ENCODE assay signal across 11 cellular contexts in the genomic region with DNA sequence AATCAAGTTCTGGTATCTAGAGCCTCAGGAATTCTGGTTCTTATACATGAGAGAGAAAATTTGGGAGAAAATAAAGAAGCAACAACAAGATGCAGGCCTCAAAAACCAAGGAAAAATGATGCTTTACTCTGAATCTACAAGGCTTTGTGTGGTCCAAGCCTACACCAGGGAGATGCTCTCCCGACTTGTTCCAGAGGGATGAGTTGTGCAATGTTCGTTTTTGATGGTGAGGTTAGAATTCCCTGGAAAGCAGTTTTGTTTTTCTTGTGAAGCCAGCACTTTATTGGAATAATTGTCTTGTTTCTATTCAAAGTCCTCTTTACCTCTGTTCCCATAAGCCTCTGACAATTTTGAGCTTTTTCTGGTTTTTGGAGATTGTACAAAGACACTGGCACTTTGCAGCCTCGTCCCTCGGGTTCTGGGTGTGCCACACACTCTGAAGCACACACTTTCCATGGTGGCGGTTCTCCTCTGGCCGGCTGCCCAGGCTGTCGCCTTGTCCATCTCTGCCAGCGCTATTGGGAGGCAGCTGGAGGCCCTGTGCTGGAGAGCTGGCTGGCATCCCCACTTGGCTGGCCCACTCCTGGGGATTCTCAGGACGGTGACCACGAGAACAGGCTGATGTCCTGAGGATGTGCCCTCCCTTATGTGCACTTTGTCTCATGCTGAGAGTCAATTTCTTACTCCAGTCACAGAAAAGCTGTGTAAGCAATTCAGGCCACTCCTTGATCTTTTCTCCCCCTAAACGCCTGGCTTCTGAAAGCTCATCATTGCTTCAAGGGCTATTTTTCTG.
DNase-seq lines count a peak whose midpoint lies in the region; ATAC-seq and TF ChIP-seq lines count a peak whose summit lies in the region.
"Had no signal": no experiment of that assay in that cellular context is flagged by ENCODE, and none has a peak within 500 bp of the region (broad histone marks: within the 10 kb centered on the region; RNA-seq: fewer than 3 reads in every experiment).

No MANE protein-coding gene starts in this region.

- H3K9me3 ChIP-seq in psoas muscle (peaks cover 11% of the 10 kb centered on the region), H9 (ENCODE audit: control insufficient read depth, low read depth, low read length) (no peaks in the 10 kb centered on the region), PC-9 (ENCODE audit: insufficient read depth, low read depth) (peaks cover 4% of the 10 kb centered on the region; the same call in 1 of the 2 replicates)

- peak; percentile 15 for DNase-seq in NCI-H2227 treated with DMSO at 0.1 percent for 48 hours (lab: John Stamatoyannopoulos, UW)
- peak; percentile 24 for DNase-seq in fibroblast of the aortic adventitia (ENCODE audit: low read depth)
- peak; percentile 34 to 65 for DNase-seq in psoas muscle
- no peak for DNase-seq in H9
- DNase-seq in NCI-H526 treated with DMSO at 0.1 percent for 48 hours (lab: John Stamatoyannopoulos, UW), result no peak
- DNase-seq in PC-9, result no peak
- no peak for DNase-seq in H7
- DNase-seq: foreskin melanocyte, NCI-H226 had no signal

- peaks cover 0 to 16% (median 5%) of the 10 kb centered on the region in 3 experiments; a peak in 6 of 7 replicates for H3K36me3 Mint-ChIP-seq in H9 (ENCODE audit: insufficient read depth in 1 of 3, low read depth in 3 of 3)

- H3K56ac ChIP-seq in H9 (ENCODE audit: insufficient read length, low read depth, low read length), result no peak overlapping the region

- H2AFZ ChIP-seq in H9 (ENCODE audit: low read length) (no peak overlapping the region), PC-9 (no peak overlapping the region)

- peak; percentile 11 for ATAC-seq in HG02763 (IDR thresholded peaks at IDR 0.05; ENCODE audit: unreplicated experiment)
- ATAC-seq in psoas muscle, result peak in 2 of 4 donors; percentile 35 to 53

- H4K5ac ChIP-seq in H9 (ENCODE audit: insufficient read length, low read depth, low read length), result no peak overlapping the region

- H3K4me3 Mint-ChIP-seq in H9, result no peak overlapping the region

- H3K36me3 ChIP-seq in psoas muscle (ENCODE audit: insufficient read depth in 1 of 2, low read depth in 1 of 2) (peaks cover 0 to 1% of the 10 kb centered on the region in 2 donors), PC-9 (ENCODE audit: low read depth) (no peaks in the 10 kb centered on the region), H7 (replicated peaks; ENCODE audit: control insufficient read depth, insufficient read depth, low read length) (no peaks in the 10 kb centered on the region)
- H3K36me3 ChIP-seq: tibial artery had no signal

- H3K4me1 ChIP-seq in psoas muscle (no peaks in the 10 kb centered on the region), H9 (ENCODE audit: insufficient read depth, low read length) (no peaks in the 10 kb centered on the region), PC-9 (replicated peaks; ENCODE audit: insufficient read depth) (no peaks in the 10 kb centered on the region)

- no peak overlapping the region for H2BK12ac ChIP-seq in H9 (ENCODE audit: insufficient read length, low read depth, low read length)

- H3K79me2 ChIP-seq in H9 (ENCODE audit: insufficient read depth, low read length) (no peaks in the 10 kb centered on the region), PC-9 (ENCODE audit: low read depth) (no peaks in the 10 kb centered on the region)

- peaks cover 12 to 18% of the 10 kb centered on the region in 2 experiments for H3K4me1 Mint-ChIP-seq in H9

- no peak overlapping the region for H3K14ac ChIP-seq in H9 (ENCODE audit: insufficient read depth, low read length)

- H3K4me2 ChIP-seq in H9 (ENCODE audit: insufficient read depth, insufficient read length, low read length), result no peak overlapping the region
- H3K4me2 ChIP-seq in PC-9, result no peak overlapping the region

- H4K20me1 ChIP-seq in H9 (ENCODE audit: control insufficient read depth, insufficient read depth, insufficient read length) (no peaks in the 10 kb centered on the region), PC-9 (ENCODE audit: insufficient read depth) (no peaks in the 10 kb centered on the region)

- CTCF ChIA-PET in PC-9 (lab: Charles Lee), result no interaction called here

- H3K4ac ChIP-seq in H9 (ENCODE audit: low read depth, low read length), result no peak overlapping the region

- H4K8ac ChIP-seq in H9 (replicated peaks; ENCODE audit: insufficient read length, low read depth, low read length), result no peak overlapping the region

- no peak overlapping the region for H4K91ac ChIP-seq in H9 (ENCODE audit: insufficient read length, low read depth, low read length)

- H3K23me2 ChIP-seq in H9 (ENCODE audit: insufficient read length, low read depth, low read length, poor library complexity, severe bottlenecking), result no peaks in the 10 kb centered on the region

- 17 to 27% (median 24%) methylated on average over 11 of the region's 11 CpGs for WGBS in psoas muscle, 3 donors
- no CpG with 5 or more reads among the region's 11 CpGs for WGBS in H9 (ENCODE audit: extremely low coverage, insufficient read length, low lambda C conversion rate)

- no peak overlapping the region for H3T11ph ChIP-seq in H9 (ENCODE audit: low read length)

- H3K9me2 ChIP-seq in PC-9 (ENCODE audit: insufficient read depth), result no peaks in the 10 kb centered on the region

- no peaks in the 10 kb centered on the region for H3K79me1 ChIP-seq in H9 (ENCODE audit: insufficient read depth, low read depth, low read length, poor library complexity, severe bottlenecking)

- H3K27me3 Mint-ChIP-seq in H9 (ENCODE audit: low read depth), result no peaks in the 10 kb centered on the region

- H2BK5ac ChIP-seq in H9 (ENCODE audit: insufficient read length, low read length), result no peak overlapping the region

- H2BK15ac ChIP-seq in H9 (ENCODE audit: low read depth, low read length), result no peak overlapping the region

- BruUV-seq in PC-9 (replicated peaks; lab: Mats Ljungman, UMichigan), result no TSS peak

- POLR2A ChIA-PET in PC-9 (lab: Charles Lee; ENCODE audit: unreplicated experiment), result no interaction called here

- TF ChIP-seq CTCF in fibroblast of the aortic adventitia (IDR thresholded peaks at IDR 0.05; ENCODE audit: insufficient read depth, low read length) (no peak), psoas muscle (IDR thresholded peaks at IDR 0.05) (no peak), H9 (conservative IDR thresholded peaks at IDR 0.05) (no peak), PC-9 (conservative IDR thresholded peaks at IDR 0.05) (no peak)

- no peak overlapping the region for H2BK20ac ChIP-seq in H9 (ENCODE audit: low read depth, low read length, poor library complexity, severe bottlenecking)

- no peak overlapping the region for H3K4me3 ChIP-seq in fibroblast of the aortic adventitia (ENCODE audit: low read depth, low read length)
- no peak overlapping the region for H3K4me3 ChIP-seq in psoas muscle
- no peak overlapping the region for H3K4me3 ChIP-seq in PC-9
- H3K4me3 ChIP-seq in H7 (ENCODE audit: insufficient read depth, low read depth, low read length), result no peak overlapping the region
- H3K4me3 ChIP-seq: tibial artery had no signal

- no peaks in the 10 kb centered on the region for H3K27me3 ChIP-seq in psoas muscle (ENCODE audit: insufficient read depth in 3 of 3, low read length in 2 of 3)
- no peaks in the 10 kb centered on the region for H3K27me3 ChIP-seq in H9 (ENCODE audit: insufficient read depth, low read length)
- no peaks in the 10 kb centered on the region for H3K27me3 ChIP-seq in PC-9 (ENCODE audit: insufficient read depth, low read depth)
- H3K27me3 ChIP-seq in H7 (ENCODE audit: control insufficient read depth, insufficient read depth, low read length), result no peaks in the 10 kb centered on the region
- H3K27me3 ChIP-seq: tibial artery had no signal

- H3K9me3 Mint-ChIP-seq in H9, result peaks cover 14 to 16% of the 10 kb centered on the region in 2 experiments

- H3K27ac Mint-ChIP-seq in H9, result no peak overlapping the region

- H3F3A ChIP-seq in PC-9 (ENCODE audit: insufficient read depth, low read depth), result no peaks in the 10 kb centered on the region

- no peak overlapping the region for H2BK120ac ChIP-seq in H9 (ENCODE audit: low read depth, low read length, poor library complexity, severe bottlenecking)

- H2AK5ac ChIP-seq in H9 (ENCODE audit: insufficient read length, low read length), result no peak overlapping the region

- no peak overlapping the region for H3K9ac ChIP-seq in H9 (ENCODE audit: extremely low read depth, insufficient read length, low read length)

- intact Hi-C loops in psoas muscle (cut with DNase I) (no loop called here), PC-9 (cut with micrococcal nuclease; ENCODE audit: unreplicated experiment) (no loop called here)

- no peak overlapping the region for H3K23ac ChIP-seq in H9 (ENCODE audit: insufficient read length, low read depth, low read length)

- H3K27ac ChIP-seq in psoas muscle (no peak overlapping the region), H9 (ENCODE audit: insufficient read length, low read depth, low read length) (no peak overlapping the region), PC-9 (no peak overlapping the region)
- H3K27ac ChIP-seq: tibial artery had no signal

- no peak overlapping the region for H3K18ac ChIP-seq in H9 (ENCODE audit: insufficient read length, low read depth, low read length)

Comparison
In these comparisons a context has a peak if more than half of its experiments do, and no peak if none do; other contexts are left out.
1. DNase-seq: peak in NCI-H2227 treated with DMSO at 0.1 percent for 48 hours (single experiment), fibroblast of the aortic adventitia (single experiment) and psoas muscle (2 of 2); none in H9 (single experiment), NCI-H526 treated with DMSO at 0.1 percent for 48 hours (single experiment), PC-9 (0 of 2) and H7 (single experiment).